In genomic region chr7:75156913-75157399, GRCh38 we compare ENCODE assay signal across 8 cellular contexts.
DNase-seq lines count a peak whose midpoint lies in the region; ATAC-seq, FAIRE-seq and TF ChIP-seq lines count a peak whose summit lies in the region.
"Not testable (repeated sequence)": the region's sequence is repeated elsewhere in the genome, so short reads cannot be mapped to it uniquely, and the experiment has no call there.

No MANE protein-coding gene starts in this region.

- CTCF ChIA-PET in HepG2 (lab: Yijun Ruan, JAX; ENCODE audit: low intra/inter-chr PET ratio, low total read pairs): not testable (repeated sequence)

- H3K4me3 Mint-ChIP-seq in central memory CD8-positive, alpha-beta T cell: peak overlapping the region; percentile 36

- 0% methylated on average over 2 of the region's 52 CpGs for WGBS in HepG2 (ENCODE audit: low lambda C conversion rate)
- 0% methylated on average over 2 of the region's 52 CpGs; no CpG with 5 or more reads in 1 of the 2 donors for WGBS in transverse colon (ENCODE audit: low coverage in 1 of 2), 2 donors

- not testable (repeated sequence) for H3K36me3 Mint-ChIP-seq in central memory CD8-positive, alpha-beta T cell (ENCODE audit: insufficient read depth)

- in situ Hi-C loops in HepG2 (cut with HindIII; ENCODE audit: extremely low pct_ligation_motif_present, low pct_unique_long_range_greater_than_20kb); transverse colon (cut with MboI; ENCODE audit: low pct_ligation_motif_present in 1 of 4, low pct_unique_long_range_greater_than_20kb in 1 of 4, low sequenced_read_pairs in 3 of 4): not testable (repeated sequence)

- not testable (repeated sequence) for H3K9me3 Mint-ChIP-seq in central memory CD8-positive, alpha-beta T cell

- not testable (repeated sequence) for H3K4me1 Mint-ChIP-seq in central memory CD8-positive, alpha-beta T cell

- not testable (repeated sequence) for H3K9me3 ChIP-seq in KOPT-K1 (ENCODE audit: insufficient read depth, low read length, poor library complexity, severe bottlenecking); HepG2 (ENCODE audit: low read length); transverse colon

- ATAC-seq in GM18870 (IDR thresholded peaks at IDR 0.05; ENCODE audit: unreplicated experiment): peak; percentile 68
- ATAC-seq in HG02678 (IDR thresholded peaks at IDR 0.05; ENCODE audit: unreplicated experiment): peak; percentile 86
- peak; percentile 71 for ATAC-seq in central memory CD8-positive, alpha-beta T cell (replicated peaks; ENCODE audit: extremely low read depth, poor library complexity, severe bottlenecking)
- ATAC-seq in HepG2: peak; percentile 93

- intact Hi-C loops in HepG2 (cut with micrococcal nuclease; ENCODE audit: unreplicated experiment); transverse colon (cut with DNase I; ENCODE audit: low total_unique reads): not testable (repeated sequence)

- not testable (repeated sequence) for TF ChIP-seq RAD21 in HepG2 (CRISPR knock-in tag; IDR thresholded peaks at IDR 0.05)

- H3K27ac ChIP-seq in KOPT-K1 (ENCODE audit: low read depth, low read length, poor library complexity, severe bottlenecking) (peak overlapping the region; percentile 43), transverse colon (peak overlapping the region; percentile 60 to 86 (median 78))
- H3K27ac ChIP-seq in HepG2 (ENCODE audit: extremely low read length, insufficient read depth, low read length): not testable (repeated sequence)

- H3K36me3 ChIP-seq in KOPT-K1 (ENCODE audit: insufficient read depth, low read length); HepG2 (replicated peaks in 1 of 2; ENCODE audit: control insufficient read depth in 1 of 2, insufficient read depth in 2 of 2, low read length in 2 of 2); transverse colon: not testable (repeated sequence)

- H3K9ac ChIP-seq in HepG2 (ENCODE audit: insufficient read depth, low read depth, low read length): not testable (repeated sequence)

- H3K27me3 ChIP-seq in HepG2 (ENCODE audit: control insufficient read depth in 1 of 2, insufficient read depth in 2 of 2, low read length in 2 of 2); transverse colon: not testable (repeated sequence)

- FAIRE-seq in HepG2 (lab: Jason Lieb, UNC): not testable (repeated sequence)

- peak; percentile 80 to 94 (median 88) for DNase-seq in activated CD8-positive, alpha-beta memory T cell treated with anti-CD3 and anti-CD28 coated beads for 48 hours (ENCODE audit: low read depth in 2 of 3, low spot score in 2 of 3)
- peak; percentile 92 to 94 for DNase-seq in central memory CD8-positive, alpha-beta T cell (ENCODE audit: low spot score in 2 of 2)
- not testable (repeated sequence) for DNase-seq in HepG2 (ENCODE audit: low spot score)
- peak; percentile 93 for DNase-seq in stimulated activated CD4-positive, alpha-beta T cell treated with anti-CD3 and anti-CD28 coated beads, Interleukin-12 subunit alpha, Interleukin-12 subunit beta, amount 100 ng/mL, for 4 hours
- peak; percentile 97 for DNase-seq in transverse colon

- not testable (repeated sequence) for H2AFZ ChIP-seq in HepG2 (ENCODE audit: low read length)

- BruUV-seq in HepG2 (replicated peaks; lab: Mats Ljungman, UMichigan): not testable (repeated sequence)

- TF ChIP-seq CTCF in HepG2 (CRISPR knock-in tag; IDR thresholded peaks at IDR 0.05); transverse colon (IDR thresholded peaks at IDR 0.05): not testable (repeated sequence)

- POLR2A ChIA-PET in HepG2 (lab: Yijun Ruan, JAX): not testable (repeated sequence)

- H3K4me1 ChIP-seq in HepG2 (ENCODE audit: insufficient read depth, low read length); transverse colon: not testable (repeated sequence)

- not testable (repeated sequence) for H3K27me3 Mint-ChIP-seq in central memory CD8-positive, alpha-beta T cell

- TF ChIP-seq EP300 in HepG2 (IDR thresholded peaks at IDR 0.05; ENCODE audit: low read depth in 2 of 2, low read length in 2 of 2); HepG2 (CRISPR knock-in tag; IDR thresholded peaks at IDR 0.05; ENCODE audit: borderline replicate concordance); transverse colon (IDR thresholded peaks at IDR 0.05; ENCODE audit: low read depth): not testable (repeated sequence)

- not testable (repeated sequence) for H3K27ac Mint-ChIP-seq in central memory CD8-positive, alpha-beta T cell (ENCODE audit: low read depth)

- H3K4me2 ChIP-seq in HepG2 (ENCODE audit: low read depth, low read length): peak overlapping the region; percentile 60

- H3K79me2 ChIP-seq in HepG2 (ENCODE audit: insufficient read depth, low read length): not testable (repeated sequence)

- TF ChIP-seq POLR2A in HepG2 (IDR thresholded peaks at IDR 0.05; ENCODE audit: insufficient read depth in 1 of 2, low read depth in 2 of 2, low read length in 2 of 2): 0 out of 4 replicates have a peak, but pooled peaks of 1 of the 2 experiments have one; percentile 25
- TF ChIP-seq POLR2A in transverse colon (IDR thresholded peaks at IDR 0.05): not testable (repeated sequence)

- not testable (repeated sequence) for H3K4me3 ChIP-seq in HepG2 (replicated peaks in 1 of 3; ENCODE audit: insufficient read depth in 1 of 3, low read depth in 2 of 3, low read length in 3 of 3)
- H3K4me3 ChIP-seq in transverse colon: peak overlapping the region in 3 of 4 donors; percentile 20 to 52 (median 39)

- not testable (repeated sequence) for H4K20me1 ChIP-seq in HepG2 (ENCODE audit: insufficient read depth, low read length)

TF ChIP-seq in HepG2, 621 proteins besides CTCF, POLR2A, EP300 and RAD21:
- TF ChIP-seq SAP130 (CRISPR knock-in tag; IDR thresholded peaks at IDR 0.05; ENCODE audit: low read depth) (peak; percentile 41), HNRNPLL (IDR thresholded peaks at IDR 0.05; ENCODE audit: low read depth, low read length, poor library complexity, severe bottlenecking) (peak; percentile 52), KDM2A (CRISPR knock-in tag; IDR thresholded peaks at IDR 0.05; ENCODE audit: borderline replicate concordance, low read depth) (peak; percentile 22; the same call in 1 of the 2 replicates), ZNF777 (CRISPR knock-in tag; IDR thresholded peaks at IDR 0.05) (peak; percentile 82; the same call in 1 of the 2 replicates), GABPB1 (CRISPR knock-in tag; IDR thresholded peaks at IDR 0.05) (peak; percentile 11; the same call in 1 of the 2 replicates), YEATS4 (CRISPR knock-in tag; IDR thresholded peaks at IDR 0.05; ENCODE audit: borderline replicate concordance) (0 out of 2 replicates have a peak, but pooled peaks have one; percentile 29), SP1 (CRISPR knock-in tag; IDR thresholded peaks at IDR 0.05) (peak; percentile 61; the same call in 1 of the 2 replicates), TAF1 (CRISPR knock-in tag; IDR thresholded peaks at IDR 0.05) (peak; percentile 33; the same call in 1 of the 2 replicates), PHF8 (CRISPR knock-in tag; IDR thresholded peaks at IDR 0.05) (0 out of 2 replicates have a peak, but pooled peaks have one; percentile 33)
- TF ChIP-seq SP1 (IDR thresholded peaks at IDR 0.05): not testable (repeated sequence)
